In genomic region chr12:56359851-56360767, GRCh38 we compare ENCODE assay signal across 8 cellular contexts. TPM values are rescaled to one million over a fixed set of nuclear protein-coding genes. Genes with fewer than 3 reads are reported as not detected.
DNase-seq lines count a peak whose midpoint lies in the region; ATAC-seq, FAIRE-seq and TF ChIP-seq lines count a peak whose summit lies in the region.

TSS of gene STAT2 (minus strand) at chr12:56360107. CDS start at chr12:56356571, 3,536 bp downstream.

- CTCF ChIA-PET in AG04449 (lab: Yijun Ruan, JAX), result interaction anchor here (1.0 to 5.8 kb wide), 12 partner anchors 18 to 276 kb away, joined by 3 to 68 read pairs (median 4); partner anchors contain the start of genes ANKRD52, MIP and PAN2

- POLR2A ChIA-PET in AG04449 (lab: Yijun Ruan, JAX), result interaction anchor here (0.5 to 2.9 kb wide), 14 partner anchors 14 to 164 kb away, joined by 3 to 11 read pairs (median 3); partner anchors contain the start of genes PAN2 and TIMELESS

- ATAC-seq in GM18907 (IDR thresholded peaks at IDR 0.05; ENCODE audit: unreplicated experiment) (peak; percentile 95), HG03159 (IDR thresholded peaks at IDR 0.05; ENCODE audit: unreplicated experiment) (peak; percentile 95)

- DNase-seq in AG04449 (ENCODE audit: low read depth, low spot score) (peak; percentile 99), NCI-H2227 treated with DMSO at 0.1 percent for 48 hours (lab: John Stamatoyannopoulos, UW) (peak; percentile 96), bronchial epithelial cell (ENCODE audit: low read depth) (peak; percentile 100)

- H3K9ac ChIP-seq in iPS-20b (ENCODE audit: low read depth, low read length), result peak within 1 kb of the TSS; percentile 86

- no peaks in the 10 kb centered on the region for H3K4me1 ChIP-seq in iPS-20b (ENCODE audit: insufficient read depth, low read length)

- no peaks in the 10 kb centered on the region for H3K27me3 ChIP-seq in bronchial epithelial cell (ENCODE audit: control insufficient read depth, insufficient read depth, low read length)
- H3K27me3 ChIP-seq in iPS-20b (ENCODE audit: insufficient read depth, low read length), result peaks cover 13% of the 10 kb centered on the region

- no peak for TF ChIP-seq CTCF in AG04449 (IDR thresholded peaks at IDR 0.05; ENCODE audit: insufficient read depth, low read length, missing control alignments)
- TF ChIP-seq CTCF in WI38 (IDR thresholded peaks at IDR 0.05; ENCODE audit: low read depth, low read length), result no peak
- TF ChIP-seq CTCF in bronchial epithelial cell (IDR thresholded peaks at IDR 0.05; ENCODE audit: insufficient read depth, low read length, severe bottlenecking), result no peak

- no peak for FAIRE-seq in bronchial epithelial cell (lab: Jason Lieb, UNC)

- peak within 1 kb of the TSS; percentile 70 for H3K27ac ChIP-seq in iPS-20b (ENCODE audit: low read length)
- H3K27ac ChIP-seq in skin epidermis, result peak within 1 kb of the TSS; percentile 61 to 97 (median 90)

- H3K36me3 ChIP-seq in bronchial epithelial cell (ENCODE audit: control insufficient read depth, insufficient read depth, low read length) (peaks cover 6% of the 10 kb centered on the region), iPS-20b (ENCODE audit: insufficient read depth, low read depth, low read length) (peaks cover 13% of the 10 kb centered on the region)

- H3K4me3 ChIP-seq in AG04449 (ENCODE audit: low read depth, low read length), result peak within 1 kb of the TSS; percentile 90
- peak within 1 kb of the TSS; percentile 82 for H3K4me3 ChIP-seq in WI38 (ENCODE audit: low read depth, low read length)
- H3K4me3 ChIP-seq in bronchial epithelial cell (ENCODE audit: low read depth, low read length), result peak within 1 kb of the TSS; percentile 63
- H3K4me3 ChIP-seq in iPS-20b (ENCODE audit: low read length), result peak within 1 kb of the TSS; percentile 84
- peak within 1 kb of the TSS; percentile 59 to 89 (median 70) for H3K4me3 ChIP-seq in skin epidermis

- no peaks in the 10 kb centered on the region for H3K9me3 ChIP-seq in iPS-20b (ENCODE audit: insufficient read depth, low read depth, low read length)

RNA-seq across cellular contexts. Expression of gene STAT2, which starts in this region (rescaled TPM):
- total RNA-seq in bronchial epithelial cell, result 47.5 and 47.9 TPM in 2 replicates

Comparison
In these comparisons a context has a peak if more than half of its experiments do, and no peak if none do; other contexts are left out.
1. Peak in every context shown above with its lines: DNase-seq, ATAC-seq, H3K4me3 ChIP-seq and H3K27ac ChIP-seq.